ENCODE assay signal across 24 cellular contexts in genomic region chr9:73089304-73089985, GRCh38.
DNase-seq lines count a peak whose midpoint lies in the region; ATAC-seq and TF ChIP-seq lines count a peak whose summit lies in the region.
"Had no signal": no experiment of that assay in that cellular context is flagged by ENCODE, and none has a peak within 500 bp of the region (broad histone marks: within the 10 kb centered on the region; RNA-seq: fewer than 3 reads in every experiment).

No MANE protein-coding gene starts in this region.

- H3T11ph ChIP-seq in H9 (ENCODE audit: low read length): no peak overlapping the region

- no peak overlapping the region for H3K9ac ChIP-seq in H9 (ENCODE audit: extremely low read depth, insufficient read length, low read length)
- H3K9ac ChIP-seq: SK-N-SH had no signal

- no peak overlapping the region for H3K18ac ChIP-seq in H9 (ENCODE audit: insufficient read length, low read depth, low read length)

- H4K5ac ChIP-seq in H9 (ENCODE audit: insufficient read length, low read depth, low read length): no peak overlapping the region

- no peak overlapping the region for H3K4me2 ChIP-seq in H9 (ENCODE audit: insufficient read depth, insufficient read length, low read length)
- H3K4me2 ChIP-seq: SK-N-SH had no signal

- H2BK120ac ChIP-seq in H9 (ENCODE audit: low read depth, low read length, poor library complexity, severe bottlenecking): no peak overlapping the region

- no peak overlapping the region for H4K8ac ChIP-seq in H9 (replicated peaks; ENCODE audit: insufficient read length, low read depth, low read length)

- H3K79me1 ChIP-seq in H9 (ENCODE audit: insufficient read depth, low read depth, low read length, poor library complexity, severe bottlenecking): no peaks in the 10 kb centered on the region

- no peak overlapping the region for H2BK12ac ChIP-seq in H9 (ENCODE audit: insufficient read length, low read depth, low read length)

- H3K23me2 ChIP-seq in H9 (ENCODE audit: insufficient read length, low read depth, low read length, poor library complexity, severe bottlenecking): no peaks in the 10 kb centered on the region

- no peak overlapping the region for H2BK15ac ChIP-seq in H9 (ENCODE audit: low read depth, low read length)

- H3K4ac ChIP-seq in H9 (ENCODE audit: low read depth, low read length): no peak overlapping the region

- H2AK5ac ChIP-seq in H9 (ENCODE audit: insufficient read length, low read length): no peak overlapping the region

- H2AFZ ChIP-seq in H9 (ENCODE audit: low read length): peak overlapping the region; percentile 62

- H3K36me3 Mint-ChIP-seq in H9 (ENCODE audit: insufficient read depth in 1 of 3, low read depth in 3 of 3): no peaks in the 10 kb centered on the region
- H3K36me3 Mint-ChIP-seq: CD8-positive, alpha-beta T cell had no signal

- ATAC-seq in RWPE2 (ENCODE audit: low read depth): peak; percentile 36; the same call in 1 of the 3 replicates
- ATAC-seq: CD8-positive, alpha-beta T cell; T-helper 17 cell had no signal

- no peak overlapping the region for H2BK20ac ChIP-seq in H9 (ENCODE audit: low read depth, low read length, poor library complexity, severe bottlenecking)

- H3K9me3 ChIP-seq in H9 (ENCODE audit: control insufficient read depth, low read depth, low read length) (no peaks in the 10 kb centered on the region), RWPE2 (ENCODE audit: severe bottlenecking) (no peaks in the 10 kb centered on the region)
- H3K9me3 ChIP-seq: Caco-2, SK-N-SH had no signal

- H3K4me3 Mint-ChIP-seq in H9: no peak overlapping the region
- H3K4me3 Mint-ChIP-seq: B cell; CD8-positive, alpha-beta T cell; T-helper 17 cell had no signal

- H3K4me3 ChIP-seq in RWPE2 (ENCODE audit: severe bottlenecking): no peak overlapping the region
- no peak overlapping the region for H3K4me3 ChIP-seq in epithelial cell of esophagus (ENCODE audit: low read length)

- H3K14ac ChIP-seq in H9 (ENCODE audit: insufficient read depth, low read length): no peak overlapping the region

- no peaks in the 10 kb centered on the region for H3K27me3 ChIP-seq in H9 (ENCODE audit: insufficient read depth, low read length)
- no peaks in the 10 kb centered on the region for H3K27me3 ChIP-seq in RWPE2 (ENCODE audit: insufficient read depth, poor library complexity, severe bottlenecking)

- no peaks in the 10 kb centered on the region for H3K79me2 ChIP-seq in H9 (ENCODE audit: insufficient read depth, low read length)

- H3K4me1 ChIP-seq in H9 (ENCODE audit: insufficient read depth, low read length): no peaks in the 10 kb centered on the region
- H3K4me1 ChIP-seq in RWPE2 (ENCODE audit: insufficient read depth, poor library complexity, severe bottlenecking): no peaks in the 10 kb centered on the region
- H3K4me1 ChIP-seq: Caco-2 had no signal

- peaks cover 3 to 8% of the 10 kb centered on the region in 2 experiments; a peak in 3 of 4 replicates for H3K4me1 Mint-ChIP-seq in H9
- H3K4me1 Mint-ChIP-seq: T-helper 17 cell had no signal

- no CpG with 5 or more reads among the region's 3 CpGs for WGBS in H9 (ENCODE audit: extremely low coverage, insufficient read length, low lambda C conversion rate)

- H3K56ac ChIP-seq in H9 (ENCODE audit: insufficient read length, low read depth, low read length): no peak overlapping the region

- TF ChIP-seq CTCF in H9 (conservative IDR thresholded peaks at IDR 0.05) (no peak), RWPE2 (IDR thresholded peaks at IDR 0.05; ENCODE audit: poor library complexity, severe bottlenecking) (no peak), epithelial cell of esophagus (IDR thresholded peaks at IDR 0.05; ENCODE audit: insufficient read depth, low read depth, low read length, missing control alignments) (no peak)

- H3K27ac ChIP-seq in H9 (ENCODE audit: insufficient read length, low read depth, low read length) (no peak overlapping the region), RWPE2 (ENCODE audit: poor library complexity, severe bottlenecking) (no peak overlapping the region)
- H3K27ac ChIP-seq: C4-2B had no signal

- no peaks in the 10 kb centered on the region for H3K36me3 ChIP-seq in RWPE2 (ENCODE audit: low read depth)

- no peak overlapping the region for H3K23ac ChIP-seq in H9 (ENCODE audit: insufficient read length, low read depth, low read length)

- peak overlapping the region in 1 of 3 experiments; percentile 86; a peak in 2 of 7 replicates for H3K27ac Mint-ChIP-seq in H9
- H3K27ac Mint-ChIP-seq: B cell; CD8-positive, alpha-beta T cell; T-helper 17 cell had no signal

- H2BK5ac ChIP-seq in H9 (ENCODE audit: insufficient read length, low read length): no peak overlapping the region

- no peak overlapping the region for H4K91ac ChIP-seq in H9 (ENCODE audit: insufficient read length, low read depth, low read length)

- no peaks in the 10 kb centered on the region for H3K27me3 Mint-ChIP-seq in H9 (ENCODE audit: low read depth)

- H4K20me1 ChIP-seq in H9 (ENCODE audit: control insufficient read depth, insufficient read depth, insufficient read length): no peaks in the 10 kb centered on the region

- no peak for DNase-seq in H9
- no peak for DNase-seq in RWPE2 (ENCODE audit: low spot score)
- peak; percentile 45 for DNase-seq in epithelial cell of esophagus (ENCODE audit: low read depth)
- DNase-seq in NCI-H146 treated with DMSO at 0.1 percent for 48 hours (lab: John Stamatoyannopoulos, UW; ENCODE audit: unreplicated experiment): no peak
- no peak for DNase-seq in HK-2 (ENCODE audit: unreplicated experiment)
- no peak for DNase-seq in stimulated activated naive CD4-positive, alpha-beta T cell (lab: John Stamatoyannopoulos, UW)
- no peak for DNase-seq in NCI-H2196 treated with DMSO at 0.1 percent for 48 hours (lab: John Stamatoyannopoulos, UW; ENCODE audit: unreplicated experiment)
- DNase-seq: Caco-2; CD8-positive, alpha-beta T cell; DMS79 treated with DMSO at 0.1 percent for 48 hours; GF-D8; Karpas-422; MV-4-11; NCI-H1105 treated with DMSO at 0.1 percent for 48 hours; NCI-H146; NCI-H2029; NCI-H446 treated with DMSO at 0.1 percent for 48 hours; NCI-H526; OCI-M1; SK-N-SH; SW 1271; T-helper 17 cell had no signal

- H3K9me3 Mint-ChIP-seq in H9: no peaks in the 10 kb centered on the region
- H3K9me3 Mint-ChIP-seq: CD8-positive, alpha-beta T cell had no signal
